ENCODE assay signal across 1 cellular context in the genomic region with DNA sequence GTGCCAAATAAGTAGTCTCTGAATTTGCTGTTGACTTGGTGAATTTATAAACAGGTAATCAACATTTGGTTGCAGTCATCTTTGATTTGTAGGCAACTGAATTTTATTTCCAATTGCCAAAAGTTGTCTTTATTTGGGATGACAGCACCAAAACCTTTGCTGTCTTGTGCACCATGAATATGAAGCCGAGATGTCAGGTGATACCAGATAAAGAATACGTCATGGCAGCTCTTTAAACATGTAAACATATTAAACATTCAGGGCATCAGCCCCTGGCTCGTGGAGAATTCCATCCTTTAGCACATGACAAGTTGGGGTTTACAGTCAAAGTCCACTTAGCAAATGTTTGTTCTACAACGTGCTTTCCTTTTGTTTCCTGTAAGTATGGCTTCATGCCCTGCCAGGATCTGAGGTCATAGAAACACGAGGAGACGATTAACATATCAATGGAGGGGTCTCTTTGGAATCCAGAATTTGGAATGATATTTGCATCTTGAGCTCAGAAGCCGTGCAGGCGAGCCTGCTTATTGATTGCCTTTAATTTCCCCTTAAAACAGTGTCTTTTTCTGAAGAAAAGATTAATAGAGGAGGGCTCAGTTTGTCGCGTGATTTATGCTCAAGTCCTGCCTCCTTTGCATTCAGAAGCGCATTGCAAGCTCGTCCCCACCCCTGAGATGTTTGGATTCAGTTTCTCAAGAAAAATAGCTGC.
TF ChIP-seq lines count a peak whose summit lies in the region.

No MANE protein-coding gene starts in this region.

TF ChIP-seq in HepG2, 621 proteins besides CTCF, POLR2A, EP300 and RAD21 (continued from another document and continues in another):
- TF ChIP-seq, protein P1, sequence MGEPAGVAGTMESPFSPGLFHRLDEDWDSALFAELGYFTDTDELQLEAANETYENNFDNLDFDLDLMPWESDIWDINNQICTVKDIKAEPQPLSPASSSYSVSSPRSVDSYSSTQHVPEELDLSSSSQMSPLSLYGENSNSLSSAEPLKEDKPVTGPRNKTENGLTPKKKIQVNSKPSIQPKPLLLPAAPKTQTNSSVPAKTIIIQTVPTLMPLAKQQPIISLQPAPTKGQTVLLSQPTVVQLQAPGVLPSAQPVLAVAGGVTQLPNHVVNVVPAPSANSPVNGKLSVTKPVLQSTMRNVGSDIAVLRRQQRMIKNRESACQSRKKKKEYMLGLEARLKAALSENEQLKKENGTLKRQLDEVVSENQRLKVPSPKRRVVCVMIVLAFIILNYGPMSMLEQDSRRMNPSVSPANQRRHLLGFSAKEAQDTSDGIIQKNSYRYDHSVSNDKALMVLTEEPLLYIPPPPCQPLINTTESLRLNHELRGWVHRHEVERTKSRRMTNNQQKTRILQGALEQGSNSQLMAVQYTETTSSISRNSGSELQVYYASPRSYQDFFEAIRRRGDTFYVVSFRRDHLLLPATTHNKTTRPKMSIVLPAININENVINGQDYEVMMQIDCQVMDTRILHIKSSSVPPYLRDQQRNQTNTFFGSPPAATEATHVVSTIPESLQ (CRISPR knock-in tag; conservative IDR thresholded peaks at IDR 0.05), result peak; percentile 92; the same call in 1 of the 2 replicates
- TF ChIP-seq ATF7-NPFF (CRISPR knock-in tag; IDR thresholded peaks at IDR 0.05; ENCODE audit: low read depth) (no peak), MLLT10 (CRISPR knock-in tag; IDR thresholded peaks at IDR 0.05) (no peak), ZFP37 (CRISPR knock-in tag; IDR thresholded peaks at IDR 0.05; ENCODE audit: borderline replicate concordance) (0 out of 2 replicates have a peak, but pooled peaks have one; percentile 47), ZFP41 (CRISPR knock-in tag; IDR thresholded peaks at IDR 0.05; ENCODE audit: borderline replicate concordance) (no peak; the same call in 1 of the 2 replicates), MED13 (CRISPR knock-in tag; IDR thresholded peaks at IDR 0.05) (peak; percentile 98), NFE2L1 (CRISPR knock-in tag; IDR thresholded peaks at IDR 0.05; ENCODE audit: borderline replicate concordance) (no peak), ZNF331 (CRISPR knock-in tag; IDR thresholded peaks at IDR 0.05) (peak; percentile 97), NBN (conservative IDR thresholded peaks at IDR 0.05) (no peak), PRMT3 (CRISPR knock-in tag; IDR thresholded peaks at IDR 0.05; ENCODE audit: borderline replicate concordance, low read depth) (no peak), CCDC6 (CRISPR knock-in tag; IDR thresholded peaks at IDR 0.05) (peak; percentile 94; the same call in 1 of the 2 replicates), HDAC2 (CRISPR knock-in tag; IDR thresholded peaks at IDR 0.05) (peak; percentile 99), GATAD1 (CRISPR knock-in tag; IDR thresholded peaks at IDR 0.05) (peak; percentile 70; the same call in 1 of the 2 replicates), MED8 (CRISPR knock-in tag; IDR thresholded peaks at IDR 0.05; ENCODE audit: insufficient replicate concordance) (no peak), ZNF792 (CRISPR knock-in tag; IDR thresholded peaks at IDR 0.05) (peak; percentile 88), ESRRA (CRISPR knock-in tag; IDR thresholded peaks at IDR 0.05; ENCODE audit: low read depth) (peak; percentile 71; the same call in 1 of the 2 replicates), NR2F6 (IDR thresholded peaks at IDR 0.05) (peak; percentile 85), NR2F6 (CRISPR knock-in tag; IDR thresholded peaks at IDR 0.05) (peak; percentile 93), FLYWCH1 (CRISPR knock-in tag; IDR thresholded peaks at IDR 0.05) (no peak), ERF (CRISPR knock-in tag; IDR thresholded peaks at IDR 0.05) (peak; percentile 96; the same call in 1 of the 2 replicates), ZNF441 (CRISPR knock-in tag; IDR thresholded peaks at IDR 0.05; ENCODE audit: borderline replicate concordance) (peak; percentile 89; the same call in 1 of the 2 replicates), SMARCE1 (IDR thresholded peaks at IDR 0.05; ENCODE audit: borderline replicate concordance) (no peak), TBX2 (CRISPR knock-in tag; IDR thresholded peaks at IDR 0.05; ENCODE audit: borderline replicate concordance) (peak; percentile 96), ZC3H13 (CRISPR knock-in tag; IDR thresholded peaks at IDR 0.05) (peak; percentile 77; the same call in 1 of the 2 replicates), ZNF83 (CRISPR knock-in tag; IDR thresholded peaks at IDR 0.05; ENCODE audit: borderline replicate concordance) (no peak), ZNF556 (CRISPR knock-in tag; IDR thresholded peaks at IDR 0.05; ENCODE audit: borderline replicate concordance) (no peak; the same call in 1 of the 2 replicates), ZNF788 (CRISPR knock-in tag; IDR thresholded peaks at IDR 0.05; ENCODE audit: borderline replicate concordance) (peak; percentile 69; the same call in 1 of the 2 replicates), ZNF883 (CRISPR knock-in tag; IDR thresholded peaks at IDR 0.05; ENCODE audit: not compliant biosample characterization) (no peak), ZFP36L2 (CRISPR knock-in tag; IDR thresholded peaks at IDR 0.05) (peak; percentile 22; the same call in 1 of the 2 replicates), DPF2 (CRISPR knock-in tag; IDR thresholded peaks at IDR 0.05; ENCODE audit: borderline replicate concordance, low read depth) (peak; percentile 79), NCOA1 (CRISPR knock-in tag; IDR thresholded peaks at IDR 0.05) (peak; percentile 99), REL (CRISPR knock-in tag; conservative IDR thresholded peaks at IDR 0.05) (peak; percentile 63; the same call in 1 of the 2 replicates), RORA (CRISPR knock-in tag; IDR thresholded peaks at IDR 0.05) (peak; percentile 95), ZNF234 (CRISPR knock-in tag; conservative IDR thresholded peaks at IDR 0.05) (no peak), GATA4 (IDR thresholded peaks at IDR 0.05; ENCODE audit: borderline replicate concordance, low read depth) (peak; percentile 92), MBD4 (IDR thresholded peaks at IDR 0.05; ENCODE audit: borderline replicate concordance, low read length) (peak; percentile 76; the same call in 1 of the 2 replicates), ZZZ3 (CRISPR knock-in tag; IDR thresholded peaks at IDR 0.05; ENCODE audit: borderline replicate concordance) (no peak), HOXA3 (CRISPR knock-in tag; IDR thresholded peaks at IDR 0.05) (peak; percentile 99), U2AF1 (optimal IDR thresholded peaks at IDR 0.05; ENCODE audit: low read depth, low read length) (no peak), ZNF335 (CRISPR knock-in tag; IDR thresholded peaks at IDR 0.05) (peak; percentile 88), IKZF4 (CRISPR knock-in tag; IDR thresholded peaks at IDR 0.05; ENCODE audit: borderline replicate concordance, low read depth, not compliant biosample characterization) (no peak), SKI (IDR thresholded peaks at IDR 0.05; ENCODE audit: partially characterized antibody) (peak; percentile 55), SMC3 (IDR thresholded peaks at IDR 0.05; ENCODE audit: low read length) (peak; percentile 37; the same call in 1 of the 2 replicates), NFKBIZ (CRISPR knock-in tag; IDR thresholded peaks at IDR 0.05) (peak; percentile 98), ZNF326 (CRISPR knock-in tag; IDR thresholded peaks at IDR 0.05; ENCODE audit: borderline replicate concordance) (no peak), ELF1 (CRISPR knock-in tag; IDR thresholded peaks at IDR 0.05) (peak; percentile 71; the same call in 1 of the 2 replicates), SYNCRIP (IDR thresholded peaks at IDR 0.05; ENCODE audit: insufficient read depth, low read depth, low read length) (no peak)
- TF ChIP-seq, protein P2, sequence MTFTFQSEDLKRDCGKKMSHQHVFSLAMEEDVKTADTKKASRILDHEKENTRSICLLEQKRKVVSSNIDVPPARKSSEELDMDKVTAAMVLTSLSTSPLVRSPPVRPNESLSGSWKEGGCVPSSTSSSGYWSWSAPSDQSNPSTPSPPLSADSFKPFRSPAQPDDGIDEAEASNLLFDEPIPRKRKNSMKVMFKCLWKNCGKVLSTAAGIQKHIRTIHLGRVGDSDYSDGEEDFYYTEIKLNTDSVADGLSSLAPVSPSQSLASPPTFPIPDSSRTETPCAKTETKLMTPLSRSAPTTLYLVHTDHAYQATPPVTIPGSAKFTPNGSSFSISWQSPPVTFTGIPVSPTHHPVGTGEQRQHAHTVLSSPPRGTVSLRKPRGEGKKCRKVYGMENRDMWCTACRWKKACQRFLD (CRISPR knock-in tag; IDR thresholded peaks at IDR 0.05; ENCODE audit: borderline replicate concordance), result no peak
- TF ChIP-seq, protein P3, sequence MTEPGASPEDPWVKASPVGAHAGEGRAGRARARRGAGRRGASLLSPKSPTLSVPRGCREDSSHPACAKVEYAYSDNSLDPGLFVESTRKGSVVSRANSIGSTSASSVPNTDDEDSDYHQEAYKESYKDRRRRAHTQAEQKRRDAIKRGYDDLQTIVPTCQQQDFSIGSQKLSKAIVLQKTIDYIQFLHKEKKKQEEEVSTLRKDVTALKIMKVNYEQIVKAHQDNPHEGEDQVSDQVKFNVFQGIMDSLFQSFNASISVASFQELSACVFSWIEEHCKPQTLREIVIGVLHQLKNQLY (CRISPR knock-in tag; IDR thresholded peaks at IDR 0.05), result peak; percentile 96
- TF ChIP-seq, protein P4, sequence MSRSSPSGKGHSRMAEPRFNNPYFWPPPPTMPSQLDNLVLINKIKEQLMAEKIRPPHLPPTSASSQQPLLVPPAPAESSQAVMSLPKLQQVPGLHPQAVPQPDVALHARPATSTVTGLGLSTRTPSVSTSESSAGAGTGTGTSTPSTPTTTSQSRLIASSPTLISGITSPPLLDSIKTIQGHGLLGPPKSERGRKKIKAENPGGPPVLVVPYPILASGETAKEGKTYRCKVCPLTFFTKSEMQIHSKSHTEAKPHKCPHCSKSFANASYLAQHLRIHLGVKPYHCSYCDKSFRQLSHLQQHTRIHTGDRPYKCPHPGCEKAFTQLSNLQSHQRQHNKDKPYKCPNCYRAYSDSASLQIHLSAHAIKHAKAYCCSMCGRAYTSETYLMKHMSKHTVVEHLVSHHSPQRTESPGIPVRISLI (CRISPR knock-in tag; IDR thresholded peaks at IDR 0.05; ENCODE audit: borderline replicate concordance), result no peak
- TF ChIP-seq, protein P5, sequence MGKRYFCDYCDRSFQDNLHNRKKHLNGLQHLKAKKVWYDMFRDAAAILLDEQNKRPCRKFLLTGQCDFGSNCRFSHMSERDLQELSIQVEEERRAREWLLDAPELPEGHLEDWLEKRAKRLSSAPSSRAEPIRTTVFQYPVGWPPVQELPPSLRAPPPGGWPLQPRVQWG (CRISPR knock-in tag; IDR thresholded peaks at IDR 0.05; ENCODE audit: borderline replicate concordance, low read depth), result no peak
- TF ChIP-seq, protein P6, sequence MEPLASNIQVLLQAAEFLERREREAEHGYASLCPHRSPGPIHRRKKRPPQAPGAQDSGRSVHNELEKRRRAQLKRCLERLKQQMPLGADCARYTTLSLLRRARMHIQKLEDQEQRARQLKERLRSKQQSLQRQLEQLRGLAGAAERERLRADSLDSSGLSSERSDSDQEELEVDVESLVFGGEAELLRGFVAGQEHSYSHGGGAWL (CRISPR knock-in tag; IDR thresholded peaks at IDR 0.05), result peak; percentile 20; the same call in 1 of the 2 replicates
- TF ChIP-seq, protein P7, sequence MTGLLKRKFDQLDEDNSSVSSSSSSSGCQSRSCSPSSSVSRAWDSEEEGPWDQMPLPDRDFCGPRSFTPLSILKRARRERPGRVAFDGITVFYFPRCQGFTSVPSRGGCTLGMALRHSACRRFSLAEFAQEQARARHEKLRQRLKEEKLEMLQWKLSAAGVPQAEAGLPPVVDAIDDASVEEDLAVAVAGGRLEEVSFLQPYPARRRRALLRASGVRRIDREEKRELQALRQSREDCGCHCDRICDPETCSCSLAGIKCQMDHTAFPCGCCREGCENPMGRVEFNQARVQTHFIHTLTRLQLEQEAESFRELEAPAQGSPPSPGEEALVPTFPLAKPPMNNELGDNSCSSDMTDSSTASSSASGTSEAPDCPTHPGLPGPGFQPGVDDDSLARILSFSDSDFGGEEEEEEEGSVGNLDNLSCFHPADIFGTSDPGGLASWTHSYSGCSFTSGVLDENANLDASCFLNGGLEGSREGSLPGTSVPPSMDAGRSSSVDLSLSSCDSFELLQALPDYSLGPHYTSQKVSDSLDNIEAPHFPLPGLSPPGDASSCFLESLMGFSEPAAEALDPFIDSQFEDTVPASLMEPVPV (CRISPR knock-in tag; IDR thresholded peaks at IDR 0.05), result peak; percentile 74; the same call in 1 of the 2 replicates
- TF ChIP-seq, protein P8, sequence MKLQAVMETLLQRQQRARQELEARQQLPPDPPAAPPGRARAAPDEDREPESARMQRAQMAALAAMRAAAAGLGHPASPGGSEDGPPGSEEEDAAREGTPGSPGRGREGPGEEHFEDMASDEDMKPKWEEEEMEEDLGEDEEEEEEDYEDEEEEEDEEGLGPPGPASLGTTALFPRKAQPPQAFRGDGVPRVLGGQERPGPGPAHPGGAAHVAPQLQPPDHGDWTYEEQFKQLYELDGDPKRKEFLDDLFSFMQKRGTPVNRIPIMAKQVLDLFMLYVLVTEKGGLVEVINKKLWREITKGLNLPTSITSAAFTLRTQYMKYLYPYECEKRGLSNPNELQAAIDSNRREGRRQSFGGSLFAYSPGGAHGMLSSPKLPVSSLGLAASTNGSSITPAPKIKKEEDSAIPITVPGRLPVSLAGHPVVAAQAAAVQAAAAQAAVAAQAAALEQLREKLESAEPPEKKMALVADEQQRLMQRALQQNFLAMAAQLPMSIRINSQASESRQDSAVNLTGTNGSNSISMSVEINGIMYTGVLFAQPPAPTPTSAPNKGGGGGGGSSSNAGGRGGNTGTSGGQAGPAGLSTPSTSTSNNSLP (IDR thresholded peaks at IDR 0.05; ENCODE audit: low read depth, low read length), result peak; percentile 99
- TF ChIP-seq, protein P9, sequence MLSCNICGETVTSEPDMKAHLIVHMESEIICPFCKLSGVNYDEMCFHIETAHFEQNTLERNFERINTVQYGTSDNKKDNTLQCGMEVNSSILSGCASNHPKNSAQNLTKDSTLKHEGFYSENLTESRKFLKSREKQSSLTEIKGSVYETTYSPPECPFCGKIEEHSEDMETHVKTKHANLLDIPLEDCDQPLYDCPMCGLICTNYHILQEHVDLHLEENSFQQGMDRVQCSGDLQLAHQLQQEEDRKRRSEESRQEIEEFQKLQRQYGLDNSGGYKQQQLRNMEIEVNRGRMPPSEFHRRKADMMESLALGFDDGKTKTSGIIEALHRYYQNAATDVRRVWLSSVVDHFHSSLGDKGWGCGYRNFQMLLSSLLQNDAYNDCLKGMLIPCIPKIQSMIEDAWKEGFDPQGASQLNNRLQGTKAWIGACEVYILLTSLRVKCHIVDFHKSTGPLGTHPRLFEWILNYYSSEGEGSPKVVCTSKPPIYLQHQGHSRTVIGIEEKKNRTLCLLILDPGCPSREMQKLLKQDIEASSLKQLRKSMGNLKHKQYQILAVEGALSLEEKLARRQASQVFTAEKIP (CRISPR knock-in tag; IDR thresholded peaks at IDR 0.05; ENCODE audit: borderline replicate concordance), result no peak
